ENCODE assay signal across 9 cellular contexts in the genomic region with DNA sequence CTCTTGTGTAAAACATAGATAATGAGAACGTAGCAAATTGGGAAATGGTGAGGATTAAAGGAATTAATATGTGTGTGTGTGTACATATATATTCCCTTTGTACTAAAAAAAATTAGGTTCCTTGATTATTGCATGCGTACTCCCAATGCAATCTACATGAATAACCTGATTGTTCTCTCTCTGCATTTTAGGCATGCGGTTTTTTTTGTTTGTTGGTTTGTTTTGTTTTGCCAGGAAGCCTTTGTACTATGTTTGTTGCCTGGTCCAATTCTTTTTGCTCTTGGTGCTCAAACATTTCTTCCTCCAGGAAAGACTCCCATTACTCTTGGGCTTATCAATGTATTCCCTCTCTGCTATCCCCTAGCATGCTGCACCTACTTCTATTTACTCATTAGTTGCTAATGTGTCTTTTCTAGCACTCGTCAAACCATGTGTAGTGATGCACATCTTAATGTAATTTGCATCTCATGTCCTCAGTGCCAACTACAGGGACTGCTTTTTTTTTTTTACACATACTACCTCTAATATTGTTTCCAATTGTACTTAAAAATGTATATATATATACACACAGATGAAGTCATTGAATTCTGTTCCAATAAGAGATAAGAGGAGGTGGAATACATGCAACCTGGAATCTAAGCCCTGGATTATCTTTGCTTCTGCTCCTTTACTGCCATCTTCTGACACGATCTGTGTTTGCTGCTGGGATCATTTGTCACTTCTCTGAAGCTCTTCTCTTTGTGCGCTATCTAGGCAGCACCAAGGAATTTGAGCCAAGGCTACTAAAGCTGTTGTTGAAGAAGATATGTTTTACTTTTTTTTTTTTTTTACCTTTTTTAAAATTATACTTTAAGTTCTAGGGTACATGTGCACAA.
A peak's percentile ranks its signal among the peaks of the same experiment; 100 is the strongest.
DNase-seq lines count a peak whose midpoint lies in the region; ATAC-seq lines count a peak whose summit lies in the region.
"Had no signal": no experiment of that assay in that cellular context is flagged by ENCODE, and none has a peak within 500 bp of the region (broad histone marks: within the 10 kb centered on the region; RNA-seq: fewer than 3 reads in every experiment).

No MANE protein-coding gene starts in this region.

- no peak overlapping the region for H3K27ac Mint-ChIP-seq in T-helper 2 cell treated with Interferon-gamma antibody and Interleukin-4, amounts not matched to agents 5 μg/mL and 100 μg/mL, for 36 hours

- no peak overlapping the region for H3K4me3 Mint-ChIP-seq in T-helper 2 cell treated with Interferon-gamma antibody and Interleukin-4, amounts not matched to agents 5 μg/mL and 100 μg/mL, for 36 hours

- H3K9me3 Mint-ChIP-seq in T-helper 2 cell treated with Interferon-gamma antibody and Interleukin-4, amounts not matched to agents 5 μg/mL and 100 μg/mL, for 36 hours = peaks cover 8% of the 10 kb centered on the region

- H3K27me3 Mint-ChIP-seq in T-helper 2 cell treated with Interferon-gamma antibody and Interleukin-4, amounts not matched to agents 5 μg/mL and 100 μg/mL, for 36 hours (ENCODE audit: low read depth) = no peaks in the 10 kb centered on the region

- no peaks in the 10 kb centered on the region for H3K4me1 Mint-ChIP-seq in T-helper 2 cell treated with Interferon-gamma antibody and Interleukin-4, amounts not matched to agents 5 μg/mL and 100 μg/mL, for 36 hours (ENCODE audit: low read depth)

- DNase-seq in DMS 273 (lab: John Stamatoyannopoulos, UW; ENCODE audit: unreplicated experiment) = peak; percentile 43
- no peak for DNase-seq in DMS 273 treated with DMSO at 0.1 percent for 48 hours (lab: John Stamatoyannopoulos, UW)
- peak; percentile 61 for DNase-seq in cerebellar cortex (ENCODE audit: low spot score)
- peak; percentile 54 for DNase-seq in pons (ENCODE audit: low spot score)
- DNase-seq in T-helper 2 cell treated with Interferon-gamma antibody and Interleukin-4, amounts not matched to agents 5 μg/mL and 100 μg/mL, for 36 hours (ENCODE audit: low spot score) = no peak

- ATAC-seq in HG03342 (IDR thresholded peaks at IDR 0.05; ENCODE audit: unreplicated experiment) (peak; percentile 60), HG02610 (IDR thresholded peaks at IDR 0.05; ENCODE audit: unreplicated experiment) (no peak), HG02623 (IDR thresholded peaks at IDR 0.05; ENCODE audit: unreplicated experiment) (no peak)
- ATAC-seq: mucosa of descending colon had no signal

- H3K36me3 Mint-ChIP-seq in T-helper 2 cell treated with Interferon-gamma antibody and Interleukin-4, amounts not matched to agents 5 μg/mL and 100 μg/mL, for 36 hours (ENCODE audit: low read depth) = no peaks in the 10 kb centered on the region

Comparison
In these comparisons a context has a peak if more than half of its experiments do, and no peak if none do; other contexts are left out.
1. DNase-seq: peak in DMS 273 (single experiment), cerebellar cortex (single experiment) and pons (single experiment); none in DMS 273 treated with DMSO at 0.1 percent for 48 hours (single experiment) and T-helper 2 cell treated with Interferon-gamma antibody and Interleukin-4, amounts not matched to agents 5 μg/mL and 100 μg/mL, for 36 hours (single experiment).